1 cellular context compared by ENCODE assay signal in genomic region chr16:57109500-57110105, GRCh38.
TF ChIP-seq lines count a peak whose summit lies in the region.

No MANE protein-coding gene starts in this region.

TF ChIP-seq in K562, 482 proteins besides CTCF, POLR2A, EP300 and RAD21 (continued from another document and continues in another):
- TF ChIP-seq ZNF253 (CRISPR knock-in tag; conservative IDR thresholded peaks at IDR 0.05) (no peak), PTBP1 (IDR thresholded peaks at IDR 0.05; ENCODE audit: low read depth, low read length) (no peak), GATAD2A (IDR thresholded peaks at IDR 0.05) (no peak), ZNF655 (CRISPR knock-in tag; IDR thresholded peaks at IDR 0.05) (no peak), ZNF511 (CRISPR knock-in tag; IDR thresholded peaks at IDR 0.05) (no peak), ZNF696 (CRISPR knock-in tag; conservative IDR thresholded peaks at IDR 0.05) (no peak), CEBPB (tag; IDR thresholded peaks at IDR 0.05) (no peak), TBP (optimal IDR thresholded peaks at IDR 0.05; ENCODE audit: low read depth, low read length) (no peak), POLR3A (IDR thresholded peaks at IDR 0.05; ENCODE audit: borderline replicate concordance, extremely low read depth, insufficient read depth, insufficient read length) (no peak), ZNF551 (CRISPR knock-in tag; IDR thresholded peaks at IDR 0.05) (no peak), TSC22D4 (tag; IDR thresholded peaks at IDR 0.05) (no peak), ZNF398 (CRISPR knock-in tag; IDR thresholded peaks at IDR 0.05) (no peak), NFIC (IDR thresholded peaks at IDR 0.05) (no peak), CREB5 (CRISPR knock-in tag; IDR thresholded peaks at IDR 0.05) (no peak), TCF7L2 (IDR thresholded peaks at IDR 0.05; ENCODE audit: low read depth, low read length) (no peak), FOXP1 (CRISPR knock-in tag; IDR thresholded peaks at IDR 0.05) (no peak), VEZF1 (CRISPR knock-in tag; IDR thresholded peaks at IDR 0.05) (peak; percentile 26; the same call in 1 of the 2 replicates), ZNF280A (IDR thresholded peaks at IDR 0.05; ENCODE audit: low read depth, partially characterized antibody) (no peak), ZNF408 (CRISPR knock-in tag; IDR thresholded peaks at IDR 0.05; ENCODE audit: low read depth) (no peak), MTA2 (IDR thresholded peaks at IDR 0.05; ENCODE audit: low read depth) (no peak), MYC (IDR thresholded peaks at IDR 0.05; ENCODE audit: low read depth, low read length) (no peak), MYC (CRISPR knock-in tag; IDR thresholded peaks at IDR 0.05; ENCODE audit: borderline replicate concordance, low read depth) (no peak; the same call in 1 of the 2 replicates), MEIS2 (IDR thresholded peaks at IDR 0.05; ENCODE audit: partially characterized antibody) (no peak), ZNF143 (CRISPR knock-in tag; IDR thresholded peaks at IDR 0.05) (no peak), RBBP5 (IDR thresholded peaks at IDR 0.05; ENCODE audit: borderline replicate concordance, insufficient read depth, low read length, poor library complexity, severe bottlenecking) (no peak), CC2D1A (IDR thresholded peaks at IDR 0.05) (no peak), SAFB (IDR thresholded peaks at IDR 0.05; ENCODE audit: borderline replicate concordance, low read depth, low read length) (no peak), HMG20A (CRISPR knock-in tag; conservative IDR thresholded peaks at IDR 0.05) (no peak), HDGF (IDR thresholded peaks at IDR 0.05) (no peak), GTF3C2 (IDR thresholded peaks at IDR 0.05; ENCODE audit: borderline replicate concordance, extremely low read depth, insufficient read length) (no peak), RFX1 (IDR thresholded peaks at IDR 0.05) (peak; percentile 78), PHF8 (IDR thresholded peaks at IDR 0.05; ENCODE audit: borderline replicate concordance, low read length) (no peak), MGA (IDR thresholded peaks at IDR 0.05) (no peak), ATF2 (CRISPR knock-in tag; IDR thresholded peaks at IDR 0.05) (no peak), ZNF695 (CRISPR knock-in tag; IDR thresholded peaks at IDR 0.05) (no peak)
